ENCODE assay signal across 37 cellular contexts in the genomic region with DNA sequence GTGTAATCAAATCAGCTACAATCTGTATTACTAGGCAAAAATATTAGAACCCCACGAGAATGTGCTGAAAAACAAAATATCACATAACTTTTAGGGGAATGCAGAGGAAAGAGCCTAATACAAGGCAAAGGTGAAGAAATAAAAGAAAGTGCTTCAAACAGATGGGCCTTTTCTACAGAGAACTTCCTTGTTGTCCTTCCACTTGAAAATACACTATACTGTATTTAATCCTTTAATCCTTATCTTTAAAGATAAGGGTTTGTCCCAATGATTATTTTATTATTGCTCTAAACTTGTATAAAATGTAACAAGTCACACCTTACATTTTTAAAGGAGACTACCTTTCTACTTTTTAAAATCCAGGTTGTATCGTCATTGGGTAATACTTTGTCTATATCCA.
"Had no signal": no experiment of that assay in that cellular context is flagged by ENCODE, and none has a peak within 500 bp of the region (broad histone marks: within the 10 kb centered on the region; RNA-seq: fewer than 3 reads in every experiment).

No MANE protein-coding gene starts in this region.

- H3K36me3 Mint-ChIP-seq: activated CD4-positive, alpha-beta memory T cell treated with anti-CD3 and anti-CD28 coated beads for 36 hours; activated CD8-positive, alpha-beta memory T cell treated with anti-CD3 and anti-CD28 coated beads, Interleukin-2, amount 10 ng/mL, durations not matched to agents 7 days and 5 days; activated naive CD4-positive, alpha-beta T cell treated with anti-CD3 and anti-CD28 coated beads, Interleukin-2, amount 10 ng/mL, durations not matched to agents 7 days and 5 days; activated naive CD8-positive, alpha-beta T cell had no signal

- H3K4me3 Mint-ChIP-seq: activated B cell treated with CpG ODN at 0.5 μM for 24 hours; activated CD4-positive, alpha-beta memory T cell treated with anti-CD3 and anti-CD28 coated beads for 36 hours; activated CD8-positive, alpha-beta memory T cell treated with anti-CD3 and anti-CD28 coated beads, Interleukin-2, amount 10 ng/mL, durations not matched to agents 7 days and 5 days; activated naive CD4-positive, alpha-beta T cell treated with anti-CD3 and anti-CD28 coated beads, Interleukin-2, amount 10 ng/mL, durations not matched to agents 7 days and 5 days; activated naive CD8-positive, alpha-beta T cell; activated naive CD8-positive, alpha-beta T cell treated with anti-CD3 and anti-CD28 coated beads, Interleukin-2, amount 50 U/mL, for 24 hours had no signal

- H3K4me1 Mint-ChIP-seq: activated B cell treated with CpG ODN at 0.5 μM for 24 hours; activated CD8-positive, alpha-beta memory T cell treated with anti-CD3 and anti-CD28 coated beads, Interleukin-2, amount 10 ng/mL, durations not matched to agents 7 days and 5 days; activated naive CD4-positive, alpha-beta T cell treated with anti-CD3 and anti-CD28 coated beads, Interleukin-2, amount 10 ng/mL, durations not matched to agents 7 days and 5 days; activated naive CD8-positive, alpha-beta T cell treated with anti-CD3 and anti-CD28 coated beads, Interleukin-2, amount 50 U/mL, for 24 hours had no signal

- H3K27me3 ChIP-seq: brain microvascular endothelial cell, MG63 had no signal

- H3K27me3 Mint-ChIP-seq: activated CD4-positive, alpha-beta memory T cell treated with anti-CD3 and anti-CD28 coated beads for 36 hours; activated CD8-positive, alpha-beta memory T cell treated with anti-CD3 and anti-CD28 coated beads, Interleukin-2, amount 10 ng/mL, durations not matched to agents 7 days and 5 days; activated naive CD4-positive, alpha-beta T cell treated with anti-CD3 and anti-CD28 coated beads, Interleukin-2, amount 10 ng/mL, durations not matched to agents 7 days and 5 days; activated naive CD8-positive, alpha-beta T cell treated with anti-CD3 and anti-CD28 coated beads, Interleukin-2, amount 50 U/mL, for 24 hours had no signal

- H3K4me3 ChIP-seq: MG63 had no signal

- H3K9me3 ChIP-seq: MG63 had no signal

- H3K9me3 Mint-ChIP-seq: activated B cell treated with CpG ODN at 0.5 μM for 24 hours; activated CD4-positive, alpha-beta memory T cell treated with anti-CD3 and anti-CD28 coated beads for 36 hours; activated naive CD4-positive, alpha-beta T cell treated with anti-CD3 and anti-CD28 coated beads, Interleukin-2, amount 10 ng/mL, durations not matched to agents 7 days and 5 days; activated naive CD8-positive, alpha-beta T cell treated with anti-CD3 and anti-CD28 coated beads, Interleukin-2, amount 50 U/mL, for 24 hours had no signal

- H3K27ac Mint-ChIP-seq: activated B cell treated with CpG ODN at 0.5 μM for 24 hours; activated CD4-positive, alpha-beta memory T cell treated with anti-CD3 and anti-CD28 coated beads for 36 hours; activated CD8-positive, alpha-beta memory T cell treated with anti-CD3 and anti-CD28 coated beads, Interleukin-2, amount 10 ng/mL, durations not matched to agents 7 days and 5 days; activated naive CD4-positive, alpha-beta T cell treated with anti-CD3 and anti-CD28 coated beads, Interleukin-2, amount 10 ng/mL, durations not matched to agents 7 days and 5 days; activated naive CD8-positive, alpha-beta T cell; activated naive CD8-positive, alpha-beta T cell treated with anti-CD3 and anti-CD28 coated beads, Interleukin-2, amount 50 U/mL, for 24 hours had no signal

- H3K27ac ChIP-seq: brain microvascular endothelial cell, RWPE1, VCaP had no signal

- FAIRE-seq: RCC 7860 had no signal

- DNase-seq: activated B cell treated with CpG ODN at 0.5 μM for 24 hours; activated CD4-positive, alpha-beta memory T cell treated with anti-CD3 and anti-CD28 coated beads for 36 hours; activated CD4-positive, alpha-beta T cell treated with anti-CD3 and anti-CD28 coated beads for 4 hours; activated CD4-positive, alpha-beta T cell treated with anti-CD3 and anti-CD28 coated beads, Interleukin-2, amount 50 U/mL, for 1 hour; activated CD4-positive, CD25-positive, alpha-beta regulatory T cell treated with anti-CD3 and anti-CD28 coated beads, Interleukin-2, amount 50 U/mL, for 72 hours; activated CD8-positive, alpha-beta memory T cell treated with anti-CD3 and anti-CD28 coated beads, Interleukin-2, amount 10 ng/mL, durations not matched to agents 7 days and 5 days; activated CD8-positive, alpha-beta memory T cell treated with anti-CD3 and anti-CD28 coated beads, Interleukin-2, amount 50 U/mL, for 48 hours; activated effector memory CD4-positive, alpha-beta T cell treated with Interleukin-2 at 50 U/mL for 16 hours; activated naive CD4-positive, alpha-beta T cell treated with anti-CD3 and anti-CD28 coated beads, Interleukin-2, amount 10 ng/mL, durations not matched to agents 7 days and 5 days; activated naive CD8-positive, alpha-beta T cell treated with anti-CD3 and anti-CD28 coated beads, Interleukin-2, amount 50 U/mL, for 24 hours; activated T-cell treated with anti-CD3 and anti-CD28 coated beads, Interleukin-2, amount 50 U/mL, for 48 hours; anterior cingulate cortex; brain microvascular endothelial cell; central memory CD4-positive, alpha-beta T cell; Kasumi-1; MG63; NCI-H1048; NCI-H1105 treated with DMSO at 0.1 percent for 48 hours; NCI-H1436; NCI-H1694; NCI-H1930; NCI-H2081 treated with DMSO at 0.1 percent for 48 hours; NCI-H226; NCI-H446 treated with DMSO at 0.1 percent for 48 hours; NCI-H524; NCI-H69; PC-3; SIG-M5; SW 1271; T-helper 1 cell; T-helper 2 cell; T-helper 9 cell had no signal

- H3K36me3 ChIP-seq: brain microvascular endothelial cell, MG63 had no signal

- ATAC-seq: activated CD8-positive, alpha-beta memory T cell treated with anti-CD3 and anti-CD28 coated beads, Interleukin-2, amount 10 ng/mL, durations not matched to agents 7 days and 5 days; activated naive CD8-positive, alpha-beta T cell treated with anti-CD3 and anti-CD28 coated beads, Interleukin-2, amount 50 U/mL, for 24 hours; PC-3; Right ventricle myocardium inferior had no signal
